Comparison of ENCODE assay signal across 10 cellular contexts in genomic region chr13:27712421-27712820, GRCh38.
A peak's percentile ranks its signal among the peaks of the same experiment; 100 is the strongest.
DNase-seq lines count a peak whose midpoint lies in the region; ATAC-seq, FAIRE-seq and TF ChIP-seq lines count a peak whose summit lies in the region.
"Had no signal": no experiment of that assay in that cellular context is flagged by ENCODE, and none has a peak within 500 bp of the region (broad histone marks: within the 10 kb centered on the region; RNA-seq: fewer than 3 reads in every experiment).

No MANE protein-coding gene starts in this region.

- H3F3A ChIP-seq in neural progenitor cell (ENCODE audit: low read depth): no peaks in the 10 kb centered on the region

- no peak for FAIRE-seq in HTR-8/SVneo (lab: Jason Lieb, UNC)

- H3K27me3 Mint-ChIP-seq in neural progenitor cell (ENCODE audit: insufficient read depth, low read depth): peaks cover 9% of the 10 kb centered on the region

- H3K4me3 ChIP-seq in neural progenitor cell: no peak overlapping the region
- H3K4me3 ChIP-seq: BLaER1 treated with 17β-estradiol and CSF1 and Interleukin-3, amounts not matched to agents 10 nM and 100 nM had no signal

- H3K36me3 ChIP-seq in neural progenitor cell: no peaks in the 10 kb centered on the region
- H3K36me3 ChIP-seq: BLaER1 treated with 17β-estradiol and CSF1 and Interleukin-3, amounts not matched to agents 10 nM and 100 nM had no signal

- no peaks in the 10 kb centered on the region for H4K20me1 ChIP-seq in neural progenitor cell (ENCODE audit: low read depth)
- H4K20me1 ChIP-seq: BLaER1 treated with 17β-estradiol and CSF1 and Interleukin-3, amounts not matched to agents 10 nM and 100 nM had no signal

- H3K27me3 ChIP-seq in neural progenitor cell: no peaks in the 10 kb centered on the region
- H3K27me3 ChIP-seq: BLaER1 treated with 17β-estradiol and CSF1 and Interleukin-3, amounts not matched to agents 10 nM and 100 nM had no signal

- DNase-seq in NCI-H82 (lab: John Stamatoyannopoulos, UW) (peak; percentile 12), NCI-H82 treated with DMSO at 0.1 percent for 48 hours (lab: John Stamatoyannopoulos, UW; ENCODE audit: unreplicated experiment) (no peak), HTR-8/SVneo (ENCODE audit: insufficient read length, low spot score) (peak; percentile 3), cerebellum (ENCODE audit: low spot score) (peak; percentile 43), neural progenitor cell (ENCODE audit: low spot score) (no peak)
- DNase-seq in stimulated activated effector memory CD8-positive, alpha-beta T cell treated with anti-CD3 and anti-CD28 coated beads, Interleukin-12 subunit alpha, Interleukin-12 subunit beta, amount 100 ng/mL, for 72 hours (ENCODE audit: low spot score in 2 of 2): no peak

- H3K9me3 Mint-ChIP-seq in neural progenitor cell: no peaks in the 10 kb centered on the region
- H3K9me3 Mint-ChIP-seq in stimulated activated effector memory CD8-positive, alpha-beta T cell treated with anti-CD3 and anti-CD28 coated beads, Interleukin-12 subunit alpha, Interleukin-12 subunit beta, amount 100 ng/mL, for 72 hours: no peaks in the 10 kb centered on the region

- ATAC-seq in HG02973 (IDR thresholded peaks at IDR 0.05; ENCODE audit: unreplicated experiment): no peak
- ATAC-seq in GM19035 (IDR thresholded peaks at IDR 0.05; ENCODE audit: unreplicated experiment): no peak
- ATAC-seq in stimulated activated effector memory CD8-positive, alpha-beta T cell treated with anti-CD3 and anti-CD28 coated beads, Interleukin-12 subunit alpha, Interleukin-12 subunit beta, amount 100 ng/mL, for 72 hours: no peak

- no peaks in the 10 kb centered on the region for H3K4me1 ChIP-seq in neural progenitor cell
- H3K4me1 ChIP-seq: BLaER1 treated with 17β-estradiol and CSF1 and Interleukin-3, amounts not matched to agents 10 nM and 100 nM had no signal

- H3K27ac Mint-ChIP-seq in neural progenitor cell: no peak overlapping the region
- no peak overlapping the region for H3K27ac Mint-ChIP-seq in stimulated activated effector memory CD8-positive, alpha-beta T cell treated with anti-CD3 and anti-CD28 coated beads, Interleukin-12 subunit alpha, Interleukin-12 subunit beta, amount 100 ng/mL, for 72 hours

- H3K4me2 ChIP-seq in neural progenitor cell: no peak overlapping the region
- H3K4me2 ChIP-seq: BLaER1 treated with 17β-estradiol and CSF1 and Interleukin-3, amounts not matched to agents 10 nM and 100 nM had no signal

- no peak overlapping the region for H3K9ac ChIP-seq in neural progenitor cell
- H3K9ac ChIP-seq: BLaER1 treated with 17β-estradiol and CSF1 and Interleukin-3, amounts not matched to agents 10 nM and 100 nM had no signal

- H3K4me3 Mint-ChIP-seq in neural progenitor cell: no peak overlapping the region
- no peak overlapping the region for H3K4me3 Mint-ChIP-seq in stimulated activated effector memory CD8-positive, alpha-beta T cell treated with anti-CD3 and anti-CD28 coated beads, Interleukin-12 subunit alpha, Interleukin-12 subunit beta, amount 100 ng/mL, for 72 hours

- H3K79me2 ChIP-seq in neural progenitor cell (ENCODE audit: low read depth): no peaks in the 10 kb centered on the region

- H3K27ac ChIP-seq in neural progenitor cell: no peak overlapping the region
- H3K27ac ChIP-seq: BLaER1 treated with 17β-estradiol and CSF1 and Interleukin-3, amounts not matched to agents 10 nM and 100 nM; VCaP had no signal

- H3K4me1 Mint-ChIP-seq in neural progenitor cell: no peaks in the 10 kb centered on the region
- no peaks in the 10 kb centered on the region for H3K4me1 Mint-ChIP-seq in stimulated activated effector memory CD8-positive, alpha-beta T cell treated with anti-CD3 and anti-CD28 coated beads, Interleukin-12 subunit alpha, Interleukin-12 subunit beta, amount 100 ng/mL, for 72 hours

- H2AFZ ChIP-seq in neural progenitor cell (replicated peaks): no peak overlapping the region

- H3K36me3 Mint-ChIP-seq in neural progenitor cell: no peaks in the 10 kb centered on the region
- no peaks in the 10 kb centered on the region for H3K36me3 Mint-ChIP-seq in stimulated activated effector memory CD8-positive, alpha-beta T cell treated with anti-CD3 and anti-CD28 coated beads, Interleukin-12 subunit alpha, Interleukin-12 subunit beta, amount 100 ng/mL, for 72 hours

- TF ChIP-seq CTCF in neural progenitor cell (IDR thresholded peaks at IDR 0.05): peak; percentile 8

- no peaks in the 10 kb centered on the region for H3K9me3 ChIP-seq in neural progenitor cell (ENCODE audit: low read depth)
- H3K9me3 ChIP-seq: BLaER1 treated with 17β-estradiol and CSF1 and Interleukin-3, amounts not matched to agents 10 nM and 100 nM had no signal

Comparison
In these comparisons a context has a peak if more than half of its experiments do, and no peak if none do; other contexts are left out.
1. DNase-seq: peak in NCI-H82 (single experiment), HTR-8/SVneo (single experiment) and cerebellum (single experiment); none in NCI-H82 treated with DMSO at 0.1 percent for 48 hours (single experiment), neural progenitor cell (single experiment) and stimulated activated effector memory CD8-positive, alpha-beta T cell treated with anti-CD3 and anti-CD28 coated beads, Interleukin-12 subunit alpha, Interleukin-12 subunit beta, amount 100 ng/mL, for 72 hours (0 of 2).